Comparison of ENCODE assay signal across 11 cellular contexts in genomic region chr12:55673638-55674037, GRCh38. TPM values are rescaled to one million over a fixed set of nuclear protein-coding genes. Genes with fewer than 3 reads are reported as not detected.
DNase-seq lines count a peak whose midpoint lies in the region; ATAC-seq and TF ChIP-seq lines count a peak whose summit lies in the region.
"Had no signal": no experiment of that assay in that cellular context is flagged by ENCODE, and none has a peak within 500 bp of the region (broad histone marks: within the 10 kb centered on the region; RNA-seq: fewer than 3 reads in every experiment).

No MANE protein-coding gene starts in this region.

- ATAC-seq in GM18502 (IDR thresholded peaks at IDR 0.05; ENCODE audit: poor library complexity, unreplicated experiment) (peak; percentile 98), GM21423 (IDR thresholded peaks at IDR 0.05; ENCODE audit: unreplicated experiment) (peak; percentile 99), HG03354 (IDR thresholded peaks at IDR 0.05; ENCODE audit: poor library complexity, severe bottlenecking, unreplicated experiment) (peak; percentile 99)
- ATAC-seq: T-cell had no signal

- H3K4me3 ChIP-seq in colonic mucosa: no peak overlapping the region
- no peak overlapping the region for H3K4me3 ChIP-seq in ovary

- intact Hi-C loops in colonic mucosa (cut with DNase I) (no loop called here), ovary (cut with DNase I) (no loop called here)

- no peaks in the 10 kb centered on the region for H3K27me3 ChIP-seq in colonic mucosa
- no peaks in the 10 kb centered on the region for H3K27me3 ChIP-seq in ovary

- no peak for DNase-seq in colonic mucosa
- DNase-seq in ovary: no peak
- no peak for DNase-seq in LoVo (ENCODE audit: low spot score)
- DNase-seq in NCI-H2196 (lab: John Stamatoyannopoulos, UW; ENCODE audit: unreplicated experiment): no peak
- DNase-seq in NCI-H345 treated with DMSO at 0.1 percent for 48 hours (lab: John Stamatoyannopoulos, UW; ENCODE audit: unreplicated experiment): no peak
- DNase-seq: DND-41, Kasumi-1, T-cell had no signal

- no peaks in the 10 kb centered on the region for H3K36me3 ChIP-seq in colonic mucosa
- no peaks in the 10 kb centered on the region for H3K36me3 ChIP-seq in ovary

- no peaks in the 10 kb centered on the region for H3K9me3 ChIP-seq in colonic mucosa
- H3K9me3 ChIP-seq in ovary: no peaks in the 10 kb centered on the region

- no peak for TF ChIP-seq CTCF in colonic mucosa (IDR thresholded peaks at IDR 0.05)
- no peak for TF ChIP-seq CTCF in ovary (IDR thresholded peaks at IDR 0.05)

- H3K4me1 ChIP-seq in colonic mucosa (no peaks in the 10 kb centered on the region), ovary (ENCODE audit: insufficient read depth) (no peaks in the 10 kb centered on the region)

- no peak for TF ChIP-seq EP300 in ovary (IDR thresholded peaks at IDR 0.05)

- peak overlapping the region in 1 of 2 donors; percentile 55 for H3K9ac ChIP-seq in colonic mucosa (ENCODE audit: low read depth in 2 of 2, low read length in 2 of 2)

- H3K27ac ChIP-seq in colonic mucosa: peak overlapping the region; percentile 39
- H3K27ac ChIP-seq in ovary: no peak overlapping the region

- no peak for TF ChIP-seq POLR2A in ovary (IDR thresholded peaks at IDR 0.05)

RNA-seq across cellular contexts. Expression of gene ITGA7, which starts 34.1 kb away (rescaled TPM):
- total RNA-seq in colonic mucosa (10 to 100 TPM; 10.8 to 64.4 TPM), ovary (10 to 100 TPM in 5 of 7 donors, 1 to 10 TPM in 2; 4.9 to 69.6 (median 25.9) TPM)
- 10 to 100 TPM; 19.5 to 38.3 TPM for polyA plus RNA-seq in ovary

RNA-seq across cellular contexts. Expression of gene OR10P1, which starts 36.9 kb away (rescaled TPM):
- total RNA-seq in colonic mucosa (not detected), ovary (not detected)
- not detected for polyA plus RNA-seq in ovary
- total RNA-seq: T-cell had no signal

RNA-seq across cellular contexts. Expression of gene BLOC1S1, which starts 42.2 kb away (rescaled TPM):
- total RNA-seq in colonic mucosa (100 to 1,000 TPM; 214 to 242 TPM), ovary (100 to 1,000 TPM in 4 of 7 donors, 10 to 100 TPM in 3; 96.0 to 143 (median 120) TPM)
- 100 to 1,000 TPM; 101 to 214 TPM for polyA plus RNA-seq in ovary

RNA-seq across cellular contexts. Expression of gene RDH5, which starts 46.6 kb away (rescaled TPM):
- total RNA-seq in colonic mucosa: 10 to 100 TPM; 22.6 to 29.6 TPM
- 1 to 10 TPM; 3.7 to 8.9 (median 7.2) TPM for total RNA-seq in ovary
- polyA plus RNA-seq in ovary: 1 to 10 TPM; 5.1 to 5.9 TPM

RNA-seq across cellular contexts. Expression of gene CD63, which starts 55.2 kb away (rescaled TPM):
- total RNA-seq in colonic mucosa (1,000 to 10,000 TPM in 1 of 2 donors, 100 to 1,000 TPM in 1; 707 to 1,094 TPM), ovary (100 to 1,000 TPM; 406 to 954 (median 762) TPM)
- 1,000 to 10,000 TPM in 1 of 2 donors, 100 to 1,000 TPM in 1; 676 to 1,943 TPM for polyA plus RNA-seq in ovary
